Comparison of ENCODE assay signal across 8 cellular contexts in genomic region chr12:21657336-21658077, GRCh38. TPM values are rescaled to one million over a fixed set of nuclear protein-coding genes. Genes with fewer than 3 reads are reported as not detected.
DNase-seq lines count a peak whose midpoint lies in the region; ATAC-seq and TF ChIP-seq lines count a peak whose summit lies in the region.

Gene LDHB, minus strand, starts transcription at chr12:21657842. Its CDS starts 3,171 bp downstream, at chr12:21654671.

- H3K4me3 ChIP-seq in kidney epithelial cell (ENCODE audit: low read depth, low read length), result peak within 1 kb of the TSS; percentile 89

- peak; percentile 89 for DNase-seq in AG09319 (ENCODE audit: extremely low read depth, low read depth)
- peak; percentile 92 for DNase-seq in NCI-H510A (lab: John Stamatoyannopoulos, UW)
- DNase-seq in activated CD4-positive, alpha-beta T cell treated with anti-CD3 and anti-CD28 coated beads for 1 hour, result peak; percentile 87
- peak; percentile 97 for DNase-seq in chondrocyte (ENCODE audit: low spot score)
- peak; percentile 90 for DNase-seq in kidney epithelial cell (ENCODE audit: low read depth)
- peak; percentile 81 to 97 (median 86) for DNase-seq in stimulated activated CD4-positive, alpha-beta T cell treated with anti-CD3 and anti-CD28 coated beads, Interleukin-1b, Interleukin-23, amount 100 ng/mL, for 24 hours (ENCODE audit: low read depth in 4 of 4, low spot score in 1 of 4)

- H3K9me3 Mint-ChIP-seq in chondrocyte (ENCODE audit: low read depth), result no peaks in the 10 kb centered on the region

- peak within 1 kb of the TSS; percentile 98 for H3K4me3 Mint-ChIP-seq in chondrocyte (ENCODE audit: unreplicated experiment)

- no peaks in the 10 kb centered on the region for H3K27me3 ChIP-seq in kidney epithelial cell (ENCODE audit: control insufficient read depth, insufficient read depth, low read length)

- peak; percentile 92 for ATAC-seq in GM19023 (IDR thresholded peaks at IDR 0.05; ENCODE audit: unreplicated experiment)
- ATAC-seq in HG03280 (IDR thresholded peaks at IDR 0.05; ENCODE audit: unreplicated experiment), result peak; percentile 97

- H3K36me3 ChIP-seq in kidney epithelial cell (ENCODE audit: control insufficient read depth, insufficient read depth, low read length), result peaks cover 1% of the 10 kb centered on the region

- peaks cover 12% of the 10 kb centered on the region for H3K36me3 Mint-ChIP-seq in chondrocyte (ENCODE audit: low read depth)

- H3K4me1 Mint-ChIP-seq in chondrocyte (ENCODE audit: low read depth), result peaks cover 38% of the 10 kb centered on the region

- TF ChIP-seq CTCF in AG09319 (IDR thresholded peaks at IDR 0.05; ENCODE audit: low read depth, low read length) (no peak), chondrocyte (IDR thresholded peaks at IDR 0.05) (no peak), kidney epithelial cell (IDR thresholded peaks at IDR 0.05; ENCODE audit: insufficient read depth, low read length, poor library complexity, severe bottlenecking) (no peak)

- peak within 1 kb of the TSS; percentile 98 for H3K27ac Mint-ChIP-seq in chondrocyte (ENCODE audit: unreplicated experiment)

- no peaks in the 10 kb centered on the region for H3K27me3 Mint-ChIP-seq in chondrocyte (ENCODE audit: low read depth)

RNA-seq across cellular contexts. Expression of gene LDHB, which starts in this region (rescaled TPM):
- total RNA-seq in chondrocyte (480 to 532 TPM (median 532 TPM) in 3 replicates), kidney epithelial cell (529 and 625 TPM in 2 replicates)

Comparison
In these comparisons a context has a peak if more than half of its experiments do, and no peak if none do; other contexts are left out.
1. Peak in every context shown above with its lines: DNase-seq, ATAC-seq and H3K4me3 ChIP-seq.